In the genomic region with DNA sequence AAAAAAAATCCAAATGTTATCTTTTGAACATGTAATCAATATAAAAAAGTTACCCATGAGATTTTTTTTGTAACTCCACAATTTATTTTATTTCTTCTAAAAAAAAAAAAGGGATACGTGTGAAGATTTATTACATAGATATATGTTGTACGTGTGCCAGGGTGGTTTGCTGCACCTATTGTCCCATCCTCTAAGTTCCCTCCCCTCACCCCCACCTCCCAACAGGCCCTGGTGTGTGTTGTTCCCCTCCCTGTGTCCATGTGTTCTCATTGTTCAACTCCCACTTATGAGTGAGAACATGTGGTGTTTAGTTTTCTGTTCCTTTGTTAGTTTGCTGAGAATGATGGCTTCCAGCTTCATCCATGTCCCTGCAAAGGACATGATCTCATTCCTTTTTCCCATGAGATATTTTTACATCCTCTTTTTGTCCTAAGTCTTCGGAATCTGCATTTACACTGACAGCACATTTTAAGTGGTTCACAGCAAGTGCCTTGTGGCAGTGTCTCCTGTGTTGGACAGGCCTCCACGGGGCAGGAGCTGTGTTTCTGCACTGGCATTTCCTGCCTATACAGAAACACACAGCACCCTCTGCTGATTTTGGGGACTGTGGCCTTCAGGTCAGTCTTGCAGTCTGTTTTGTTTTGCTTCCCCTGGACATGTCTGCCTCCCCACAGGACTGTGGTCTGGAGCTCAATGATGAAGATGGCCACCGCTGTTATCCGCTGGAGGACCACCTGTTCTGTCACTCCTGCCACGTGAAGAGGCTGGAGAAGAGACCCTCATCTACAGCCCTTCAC, we compare ENCODE assay signal across 8 cellular contexts. TPM values are rescaled to one million over a fixed set of nuclear protein-coding genes. Genes with fewer than 3 reads are reported as not detected.
A peak's percentile ranks its signal among the peaks of the same experiment; 100 is the strongest.
DNase-seq lines count a peak whose midpoint lies in the region; ATAC-seq and TF ChIP-seq lines count a peak whose summit lies in the region.

No MANE protein-coding gene starts in this region.

- H3K27me3 ChIP-seq in heart left ventricle = no peaks in the 10 kb centered on the region
- H3K27me3 ChIP-seq in sigmoid colon = no peaks in the 10 kb centered on the region

- POLR2A ChIA-PET in activated B cell treated with CpG ODN at 0.5 μM for 24 hours (lab: Charles Lee) = no interaction called here

- H3K27me3 Mint-ChIP-seq in activated B cell treated with CpG ODN at 0.5 μM for 24 hours = no peaks in the 10 kb centered on the region

- TF ChIP-seq POLR2A in heart left ventricle (IDR thresholded peaks at IDR 0.05) (no peak), sigmoid colon (IDR thresholded peaks at IDR 0.05) (no peak)

- CTCF ChIA-PET in activated B cell treated with CpG ODN at 0.5 μM for 24 hours (lab: Charles Lee) = interaction anchor here (0.9 kb wide), 1 partner anchor 20 kb away, joined by 3 read pairs; no protein-coding TSS in a partner anchor

- H3K36me3 Mint-ChIP-seq in activated B cell treated with CpG ODN at 0.5 μM for 24 hours (ENCODE audit: low read depth) = peaks cover 89% of the 10 kb centered on the region

- H3K4me1 Mint-ChIP-seq in activated B cell treated with CpG ODN at 0.5 μM for 24 hours = peaks cover 25% of the 10 kb centered on the region

- H3K4me1 ChIP-seq in heart left ventricle (peaks cover 3 to 53% (median 28%) of the 10 kb centered on the region in 12 donors), sigmoid colon (peaks cover 0 to 18% (median 4%) of the 10 kb centered on the region in 4 donors)

- peak overlapping the region in 2 of 12 donors; percentile 3 to 6 for H3K4me3 ChIP-seq in heart left ventricle
- H3K4me3 ChIP-seq in sigmoid colon = no peak overlapping the region

- intact Hi-C loops in activated B cell treated with CpG ODN at 0.5 μM for 24 hours (cut with micrococcal nuclease) = no loop called here
- intact Hi-C loops in heart left ventricle (cut with DNase I) = loop anchor here in 1 of 10 donors (10.0 kb wide), 1 partner anchor 642 kb away; no protein-coding TSS in a partner anchor
- intact Hi-C loops in sigmoid colon (cut with DNase I) = no loop called here

- no peak for TF ChIP-seq CTCF in activated B cell treated with CpG ODN at 0.5 μM for 24 hours (IDR thresholded peaks at IDR 0.05)
- no peak for TF ChIP-seq CTCF in heart left ventricle (IDR thresholded peaks at IDR 0.05)
- TF ChIP-seq CTCF in sigmoid colon (IDR thresholded peaks at IDR 0.05) = no peak

- peak; percentile 74 for DNase-seq in GF-D8 (lab: John Stamatoyannopoulos, UW)
- DNase-seq in activated B cell treated with CpG ODN at 0.5 μM for 24 hours = no peak
- no peak for DNase-seq in heart left ventricle
- no peak for DNase-seq in sigmoid colon
- DNase-seq in effector CD4-positive, alpha-beta T cell = no peak
- DNase-seq in AG20443 (ENCODE audit: low spot score) = no peak
- DNase-seq in epidermal melanocyte (ENCODE audit: insufficient read length, low spot score) = no peak
- no peak for DNase-seq in Ammon's horn (ENCODE audit: low spot score)

- H3K9me3 Mint-ChIP-seq in activated B cell treated with CpG ODN at 0.5 μM for 24 hours = no peaks in the 10 kb centered on the region

- H3K4me3 Mint-ChIP-seq in activated B cell treated with CpG ODN at 0.5 μM for 24 hours = no peak overlapping the region

- H3K27ac Mint-ChIP-seq in activated B cell treated with CpG ODN at 0.5 μM for 24 hours = peak overlapping the region; percentile 74

- no peaks in the 10 kb centered on the region for H3K9me3 ChIP-seq in heart left ventricle
- no peaks in the 10 kb centered on the region for H3K9me3 ChIP-seq in sigmoid colon

- no peak for ATAC-seq in activated B cell treated with CpG ODN at 0.5 μM for 24 hours (ENCODE audit: low read depth)
- ATAC-seq in heart left ventricle = peak in 3 of 4 donors; percentile 30 to 51 (median 42)

- no peak for TF ChIP-seq EP300 in sigmoid colon (IDR thresholded peaks at IDR 0.05)

- H3K27ac ChIP-seq in heart left ventricle (peak overlapping the region; percentile 53 to 85 (median 72)), sigmoid colon (peak overlapping the region; percentile 62 to 77 (median 66))

- 24 to 43% (median 34%) methylated on average over 7 of the region's 7 CpGs for WGBS in heart left ventricle, 4 donors
- 68 to 79% methylated on average over 7 of the region's 7 CpGs for WGBS in sigmoid colon, 2 donors

- peaks cover 3 to 87% (median 65%) of the 10 kb centered on the region in 9 donors for H3K36me3 ChIP-seq in heart left ventricle
- H3K36me3 ChIP-seq in sigmoid colon = peaks cover 0 to 70% (median 12%) of the 10 kb centered on the region in 4 donors

RNA-seq across cellular contexts. Expression of a gene that starts 12.8 kb away (rescaled TPM):
- total RNA-seq in activated B cell treated with CpG ODN at 0.5 μM for 24 hours (43.1 and 55.5 TPM in 2 replicates), heart left ventricle (10 to 100 TPM; 12.6 to 35.3 (median 22.3) TPM), sigmoid colon (10 to 100 TPM; 38.5 to 44.6 (median 40.4) TPM)
- polyA plus RNA-seq in heart left ventricle (10 to 100 TPM; 15.1 to 25.7 TPM), sigmoid colon (10 to 100 TPM; 21.6 to 36.3 (median 23.7) TPM)
